ENCODE assay signal across 19 cellular contexts in genomic region chr6:8182857-8183256, GRCh38.
DNase-seq lines count a peak whose midpoint lies in the region; ATAC-seq, FAIRE-seq and TF ChIP-seq lines count a peak whose summit lies in the region.
"Had no signal": no experiment of that assay in that cellular context is flagged by ENCODE, and none has a peak within 500 bp of the region (broad histone marks: within the 10 kb centered on the region; RNA-seq: fewer than 3 reads in every experiment).

No MANE protein-coding gene starts in this region.

- in situ Hi-C loops in G401 (cut with HindIII; ENCODE audit: low sequenced_read_pairs) = no loop called here

- no peaks in the 10 kb centered on the region for H3K9me3 ChIP-seq in SK-N-SH
- H3K9me3 ChIP-seq in astrocyte (ENCODE audit: insufficient read depth, low read depth, low read length) = no peaks in the 10 kb centered on the region
- H3K9me3 ChIP-seq in lower lobe of right lung = no peaks in the 10 kb centered on the region
- H3K9me3 ChIP-seq: ascending aorta had no signal

- TF ChIP-seq RAD21 in SK-N-SH (IDR thresholded peaks at IDR 0.05; ENCODE audit: low read length) = no peak

- no peak overlapping the region for H3K27ac Mint-ChIP-seq in astrocyte (ENCODE audit: unreplicated experiment)
- H3K27ac Mint-ChIP-seq in type B pancreatic cell = peak overlapping the region; percentile 16
- H3K27ac Mint-ChIP-seq in activated CD4-positive, alpha-beta memory T cell treated with anti-CD3 and anti-CD28 coated beads for 36 hours = no peak overlapping the region
- H3K27ac Mint-ChIP-seq: activated B cell treated with CpG ODN at 0.5 μM for 24 hours; natural killer cell treated with Interleukin-12 subunit alpha and Interleukin-12 subunit beta and Interleukin-15 and Interleukin-18, amount 100 ng/mL, for 72 hours had no signal

- H3K9me2 ChIP-seq in SK-N-SH = no peaks in the 10 kb centered on the region

- DNase-seq in SK-N-SH (no peak), astrocyte (ENCODE audit: low read depth) (no peak), lower lobe of right lung (no peak), type B pancreatic cell (ENCODE audit: extremely low spot score, unreplicated experiment) (no peak), G401 (ENCODE audit: low spot score) (no peak), superior temporal gyrus (ENCODE audit: extremely low spot score) (no peak)
- DNase-seq in activated CD4-positive, alpha-beta memory T cell treated with anti-CD3 and anti-CD28 coated beads for 36 hours = no peak
- DNase-seq: activated B cell treated with CpG ODN at 0.5 μM for 24 hours, DMS79, MV-4-11, NCI-H774, substantia nigra, T-helper 1 cell had no signal

- H3K4me1 ChIP-seq in SK-N-SH (ENCODE audit: control insufficient read depth in 1 of 2, insufficient read depth in 2 of 2, low read depth in 1 of 2, low read length in 1 of 2) (peaks cover 2 to 29% of the 10 kb centered on the region in 2 experiments; a peak in 3 of 4 replicates), astrocyte (ENCODE audit: insufficient read depth, low read length) (peaks cover 28% of the 10 kb centered on the region), lower lobe of right lung (no peaks in the 10 kb centered on the region)

- H2AFZ ChIP-seq in SK-N-SH (ENCODE audit: low read depth) (peak overlapping the region; percentile 85; the same call in 1 of the 2 replicates), astrocyte (ENCODE audit: low read depth, low read length) (peak overlapping the region; percentile 28)

- H3K36me3 Mint-ChIP-seq in astrocyte (ENCODE audit: low read depth, unreplicated experiment) (no peaks in the 10 kb centered on the region), type B pancreatic cell (no peaks in the 10 kb centered on the region)
- H3K36me3 Mint-ChIP-seq in activated CD4-positive, alpha-beta memory T cell treated with anti-CD3 and anti-CD28 coated beads for 36 hours = no peaks in the 10 kb centered on the region
- H3K36me3 Mint-ChIP-seq: natural killer cell treated with Interleukin-12 subunit alpha and Interleukin-12 subunit beta and Interleukin-15 and Interleukin-18, amount 100 ng/mL, for 72 hours had no signal

- POLR2A ChIA-PET in SK-N-SH (lab: Yijun Ruan, JAX) = interaction anchor here (0.7 kb wide), 1 partner anchor 482 kb away, joined by 5 read pairs; no protein-coding TSS in a partner anchor
- POLR2A ChIA-PET in activated CD4-positive, alpha-beta memory T cell treated with anti-CD3 and anti-CD28 coated beads for 36 hours (lab: Charles Lee) = interaction anchor here (0.6 kb wide), 1 partner anchor 12 kb away, joined by 4 read pairs; no protein-coding TSS in a partner anchor

- H3K4me2 ChIP-seq in SK-N-SH (peak overlapping the region; percentile 39; the same call in 1 of the 2 replicates), astrocyte (ENCODE audit: low read length) (peak overlapping the region; percentile 23)

- no peak for TF ChIP-seq EP300 in SK-N-SH (IDR thresholded peaks at IDR 0.05; ENCODE audit: borderline replicate concordance in 1 of 2, low read depth in 1 of 2, low read length in 1 of 2)

- CTCF ChIA-PET in SK-N-SH (lab: Yijun Ruan, JAX) = interaction anchor here (2.0 kb wide), 1 partner anchor 37 kb away, joined by 6 read pairs; no protein-coding TSS in a partner anchor
- CTCF ChIA-PET in activated CD4-positive, alpha-beta memory T cell treated with anti-CD3 and anti-CD28 coated beads for 36 hours (lab: Charles Lee) = interaction anchor here (0.6 to 2.2 kb wide), 4 partner anchors 12 to 38 kb away, joined by 3 to 7 read pairs (median 3); no protein-coding TSS in a partner anchor

- H3K36me3 ChIP-seq in SK-N-SH (replicated peaks in 1 of 2; ENCODE audit: control insufficient read depth in 1 of 2, insufficient read depth in 2 of 2, low read length in 1 of 2) (no peaks in the 10 kb centered on the region), astrocyte (ENCODE audit: insufficient read depth, low read length) (no peaks in the 10 kb centered on the region), lower lobe of right lung (no peaks in the 10 kb centered on the region)
- H3K36me3 ChIP-seq: ascending aorta had no signal

- 18% methylated on average over 4 of the region's 4 CpGs for WGBS in SK-N-SH (ENCODE audit: low lambda C conversion rate)

- TF ChIP-seq CTCF in SK-N-SH (IDR thresholded peaks at IDR 0.05) (no peak), astrocyte (IDR thresholded peaks at IDR 0.05; ENCODE audit: insufficient read depth, low read depth, low read length) (no peak), lower lobe of right lung (IDR thresholded peaks at IDR 0.05) (no peak), type B pancreatic cell (conservative IDR thresholded peaks at IDR 0.05) (no peak)

- H3K9ac ChIP-seq in SK-N-SH = no peak overlapping the region
- no peak overlapping the region for H3K9ac ChIP-seq in astrocyte (ENCODE audit: low read length)

- peaks cover 9% of the 10 kb centered on the region for H3F3A ChIP-seq in SK-N-SH (replicated peaks; ENCODE audit: insufficient read depth)

- H3K27me3 ChIP-seq in SK-N-SH (ENCODE audit: insufficient read depth) = no peaks in the 10 kb centered on the region
- H3K27me3 ChIP-seq in astrocyte (ENCODE audit: insufficient read depth, low read length) = no peaks in the 10 kb centered on the region
- H3K27me3 ChIP-seq in lower lobe of right lung (ENCODE audit: low read depth) = no peaks in the 10 kb centered on the region
- H3K27me3 ChIP-seq: ascending aorta had no signal

- no peaks in the 10 kb centered on the region for H3K79me2 ChIP-seq in SK-N-SH (ENCODE audit: insufficient read depth)
- H3K79me2 ChIP-seq in astrocyte (ENCODE audit: insufficient read depth, low read length) = no peaks in the 10 kb centered on the region

- intact Hi-C loops in lower lobe of right lung (cut with DNase I) = no loop called here
- intact Hi-C loops in activated CD4-positive, alpha-beta memory T cell treated with anti-CD3 and anti-CD28 coated beads for 36 hours (cut with micrococcal nuclease) = no loop called here

- H3K9me3 Mint-ChIP-seq in astrocyte (ENCODE audit: unreplicated experiment) = no peaks in the 10 kb centered on the region
- peaks cover 4% of the 10 kb centered on the region for H3K9me3 Mint-ChIP-seq in type B pancreatic cell
- no peaks in the 10 kb centered on the region for H3K9me3 Mint-ChIP-seq in activated CD4-positive, alpha-beta memory T cell treated with anti-CD3 and anti-CD28 coated beads for 36 hours
- H3K9me3 Mint-ChIP-seq: natural killer cell treated with Interleukin-12 subunit alpha and Interleukin-12 subunit beta and Interleukin-15 and Interleukin-18, amount 100 ng/mL, for 72 hours had no signal

- H3K27me3 Mint-ChIP-seq in astrocyte (ENCODE audit: low read depth, unreplicated experiment) (no peaks in the 10 kb centered on the region), type B pancreatic cell (peaks cover 14% of the 10 kb centered on the region)
- H3K27me3 Mint-ChIP-seq in activated CD4-positive, alpha-beta memory T cell treated with anti-CD3 and anti-CD28 coated beads for 36 hours = peaks cover 8% of the 10 kb centered on the region

- FAIRE-seq in astrocyte (lab: Jason Lieb, UNC) = no peak
- FAIRE-seq: HTR-8/SVneo had no signal

- no peak overlapping the region for H3K4me3 Mint-ChIP-seq in astrocyte (ENCODE audit: unreplicated experiment)
- no peak overlapping the region for H3K4me3 Mint-ChIP-seq in type B pancreatic cell
- no peak overlapping the region for H3K4me3 Mint-ChIP-seq in activated CD4-positive, alpha-beta memory T cell treated with anti-CD3 and anti-CD28 coated beads for 36 hours
- H3K4me3 Mint-ChIP-seq: activated B cell treated with CpG ODN at 0.5 μM for 24 hours; natural killer cell treated with Interleukin-12 subunit alpha and Interleukin-12 subunit beta and Interleukin-15 and Interleukin-18, amount 100 ng/mL, for 72 hours had no signal

- H3K27ac ChIP-seq in SK-N-SH (ENCODE audit: low read depth in 2 of 2, low read length in 1 of 2) (no peak overlapping the region), astrocyte (ENCODE audit: low read depth, low read length) (no peak overlapping the region), lower lobe of right lung (no peak overlapping the region)

- no peaks in the 10 kb centered on the region for H4K20me1 ChIP-seq in SK-N-SH (ENCODE audit: insufficient read depth)
- H4K20me1 ChIP-seq in astrocyte (ENCODE audit: insufficient read depth, low read length) = no peaks in the 10 kb centered on the region

- no peak for ATAC-seq in SK-N-SH treated with all-trans-retinoic acid at 6 μM for 48 hours
- ATAC-seq in lower lobe of right lung = peak; percentile 15 to 42
- ATAC-seq: esophagus mucosa; natural killer cell treated with Interleukin-12 subunit alpha and Interleukin-12 subunit beta and Interleukin-15 and Interleukin-18, amount 100 ng/mL, for 72 hours had no signal

- peaks cover 46% of the 10 kb centered on the region for H3K4me1 Mint-ChIP-seq in astrocyte (ENCODE audit: low read depth, unreplicated experiment)
- peaks cover 46% of the 10 kb centered on the region for H3K4me1 Mint-ChIP-seq in type B pancreatic cell (ENCODE audit: unreplicated experiment)
- H3K4me1 Mint-ChIP-seq in activated CD4-positive, alpha-beta memory T cell treated with anti-CD3 and anti-CD28 coated beads for 36 hours (ENCODE audit: low read depth) = no peaks in the 10 kb centered on the region
- H3K4me1 Mint-ChIP-seq: activated B cell treated with CpG ODN at 0.5 μM for 24 hours had no signal

- H3K4me3 ChIP-seq in SK-N-SH (ENCODE audit: low read depth in 2 of 2, low read length in 1 of 2) (no peak overlapping the region), astrocyte (ENCODE audit: insufficient read depth, low read depth, low read length) (no peak overlapping the region), lower lobe of right lung (no peak overlapping the region)
- H3K4me3 ChIP-seq: ascending aorta, coronary artery had no signal

TF ChIP-seq in SK-N-SH, 30 proteins besides CTCF, POLR2A, EP300 and RAD21:
- TF ChIP-seq JUND (IDR thresholded peaks at IDR 0.05) (no peak), TCF12 (IDR thresholded peaks at IDR 0.05) (peak; percentile 8; the same call in 1 of the 2 replicates), NFIC (IDR thresholded peaks at IDR 0.05; ENCODE audit: borderline replicate concordance) (no peak)

TF ChIP-seq in SK-N-SH treated with all-trans-retinoic acid at 6 μM for 48 hours, 23 proteins besides CTCF, POLR2A, EP300 and RAD21 (continues in another document):
- no peak for TF ChIP-seq GLIS3 (CRISPR knock-in tag; IDR thresholded peaks at IDR 0.05)
- no peak for TF ChIP-seq ESRRG (CRISPR knock-in tag; IDR thresholded peaks at IDR 0.05)
- TF ChIP-seq RARB (CRISPR knock-in tag; IDR thresholded peaks at IDR 0.05) = no peak
- TF ChIP-seq BACH2 (CRISPR knock-in tag; IDR thresholded peaks at IDR 0.05; ENCODE audit: borderline replicate concordance) = no peak
- no peak for TF ChIP-seq ZNF565 (CRISPR knock-in tag; conservative IDR thresholded peaks at IDR 0.05; ENCODE audit: low read depth)
